22 cellular contexts compared by ENCODE assay signal in the genomic region with DNA sequence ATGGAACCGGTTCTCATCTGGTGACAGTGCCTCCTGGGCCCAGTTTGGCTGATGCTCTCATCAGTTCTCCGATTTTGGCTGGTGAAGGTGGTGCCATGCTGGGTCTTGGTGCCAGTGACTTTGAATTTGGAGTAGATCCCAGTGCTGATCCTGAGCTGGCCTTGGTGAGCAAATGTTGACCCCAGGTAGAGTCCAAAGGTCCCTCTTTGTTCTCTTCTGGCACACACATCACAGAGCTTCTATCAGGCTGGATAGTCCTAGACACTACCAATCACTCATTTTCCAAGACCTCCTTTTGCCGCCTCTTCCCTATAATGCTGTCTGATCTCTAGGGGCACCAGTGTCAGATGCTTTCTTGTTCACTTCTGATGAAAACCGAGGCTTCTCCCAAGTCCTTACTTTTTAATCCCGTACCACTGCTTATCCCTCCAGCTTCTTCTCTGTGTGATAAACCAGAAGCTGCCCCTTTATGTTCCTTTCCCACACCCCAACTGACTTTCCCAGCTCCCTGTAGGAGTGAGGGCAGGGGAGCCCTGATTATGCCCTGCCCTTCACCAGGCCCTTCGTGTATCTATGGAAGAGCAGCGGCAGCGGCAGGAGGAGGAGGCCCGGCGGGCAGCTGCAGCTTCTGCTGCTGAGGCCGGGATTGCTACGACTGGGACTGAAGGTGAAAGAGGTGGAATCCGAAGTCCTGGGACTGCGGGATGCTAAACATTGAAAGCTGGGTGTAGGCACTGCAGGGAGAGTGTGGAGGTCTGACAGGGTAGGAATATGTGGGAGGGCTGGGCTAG. TPM values are rescaled to one million over a fixed set of nuclear protein-coding genes. Genes with fewer than 3 reads are reported as not detected.
DNase-seq lines count a peak whose midpoint lies in the region; ATAC-seq lines count a peak whose summit lies in the region.
"Had no signal": no experiment of that assay in that cellular context is flagged by ENCODE, and none has a peak within 500 bp of the region (broad histone marks: within the 10 kb centered on the region; RNA-seq: fewer than 3 reads in every experiment).

No MANE protein-coding gene starts in this region.

- H3K4me1 Mint-ChIP-seq in activated naive CD4-positive, alpha-beta T cell treated with anti-CD3 and anti-CD28 coated beads, Interleukin-2, amount 50 U/mL, for 24 hours, result no peaks in the 10 kb centered on the region
- no peaks in the 10 kb centered on the region for H3K4me1 Mint-ChIP-seq in activated naive CD4-positive, alpha-beta T cell treated with anti-CD3 and anti-CD28 coated beads for 36 hours (ENCODE audit: low read depth)
- H3K4me1 Mint-ChIP-seq in T-helper 17 cell, result no peaks in the 10 kb centered on the region
- H3K4me1 Mint-ChIP-seq in memory B cell, result peaks cover 8% of the 10 kb centered on the region
- peaks cover 11 to 31% of the 10 kb centered on the region in 2 donors for H3K4me1 Mint-ChIP-seq in stimulated activated naive B cell treated with anti-CD40 and anti-IgM and Interleukin-4, amounts not matched to agents 10 μg/mL and 1 μg/mL and 100 μg/mL, for 72 hours
- H3K4me1 Mint-ChIP-seq: brain had no signal

- no peaks in the 10 kb centered on the region for H3K27me3 Mint-ChIP-seq in activated naive CD4-positive, alpha-beta T cell treated with anti-CD3 and anti-CD28 coated beads, Interleukin-2, amount 50 U/mL, for 24 hours
- no peaks in the 10 kb centered on the region for H3K27me3 Mint-ChIP-seq in activated naive CD4-positive, alpha-beta T cell treated with anti-CD3 and anti-CD28 coated beads for 36 hours (ENCODE audit: low read depth)
- H3K27me3 Mint-ChIP-seq in T-helper 17 cell (no peaks in the 10 kb centered on the region), memory B cell (no peaks in the 10 kb centered on the region)
- no peaks in the 10 kb centered on the region for H3K27me3 Mint-ChIP-seq in stimulated activated naive B cell treated with anti-CD40 and anti-IgM and Interleukin-4, amounts not matched to agents 10 μg/mL and 1 μg/mL and 100 μg/mL, for 72 hours
- H3K27me3 Mint-ChIP-seq: brain; natural killer cell treated with Interleukin-12 subunit alpha and Interleukin-12 subunit beta and Interleukin-15 and Interleukin-18, amount 100 ng/mL, for 72 hours had no signal

- peak overlapping the region; percentile 38 for H3K27ac Mint-ChIP-seq in activated naive CD4-positive, alpha-beta T cell treated with anti-CD3 and anti-CD28 coated beads, Interleukin-2, amount 50 U/mL, for 24 hours
- H3K27ac Mint-ChIP-seq in activated naive CD4-positive, alpha-beta T cell treated with anti-CD3 and anti-CD28 coated beads for 36 hours, result no peak overlapping the region
- H3K27ac Mint-ChIP-seq in T-helper 17 cell (peak overlapping the region; percentile 41), memory B cell (peak overlapping the region; percentile 65)
- peak overlapping the region; percentile 67 for H3K27ac Mint-ChIP-seq in stimulated activated naive B cell treated with anti-CD40 and anti-IgM and Interleukin-4, amounts not matched to agents 10 μg/mL and 1 μg/mL and 100 μg/mL, for 72 hours

- H3K9me3 Mint-ChIP-seq in activated naive CD4-positive, alpha-beta T cell treated with anti-CD3 and anti-CD28 coated beads, Interleukin-2, amount 50 U/mL, for 24 hours, result no peaks in the 10 kb centered on the region
- H3K9me3 Mint-ChIP-seq in activated naive CD4-positive, alpha-beta T cell treated with anti-CD3 and anti-CD28 coated beads for 36 hours, result no peaks in the 10 kb centered on the region
- H3K9me3 Mint-ChIP-seq in memory B cell, result no peaks in the 10 kb centered on the region
- H3K9me3 Mint-ChIP-seq in stimulated activated naive B cell treated with anti-CD40 and anti-IgM and Interleukin-4, amounts not matched to agents 10 μg/mL and 1 μg/mL and 100 μg/mL, for 72 hours, result no peaks in the 10 kb centered on the region
- H3K9me3 Mint-ChIP-seq: brain; natural killer cell treated with Interleukin-12 subunit alpha and Interleukin-12 subunit beta and Interleukin-15 and Interleukin-18, amount 100 ng/mL, for 72 hours had no signal

- DNase-seq in activated naive CD4-positive, alpha-beta T cell treated with anti-CD3 and anti-CD28 coated beads for 36 hours, result no peak
- DNase-seq in T-helper 17 cell (no peak), memory B cell (ENCODE audit: low spot score in 2 of 2) (no peak), RKO (ENCODE audit: low spot score) (no peak), HuH-7 (ENCODE audit: low spot score) (no peak)
- DNase-seq in stimulated activated naive B cell treated with anti-CD40 and anti-IgM and Interleukin-4, amounts not matched to agents 10 μg/mL and 1 μg/mL and 100 μg/mL, for 72 hours, result no peak
- DNase-seq in activated T-cell treated with anti-CD3 and anti-CD28 coated beads, Interleukin-2, amount 50 U/mL, for 48 hours, result no peak
- DNase-seq: activated CD4-positive, alpha-beta T cell treated with anti-CD3 and anti-CD28 coated beads for 48 hours; BE2C; heart left ventricle; left cardiac atrium; NCI-H1092 treated with DMSO at 0.1 percent for 48 hours; NCI-H187 treated with DMSO at 0.1 percent for 48 hours; NCI-H69; sigmoid colon; stimulated activated CD4-positive, alpha-beta T cell treated with anti-CD3 and anti-CD28 coated beads, Interleukin-15, amount 100 ng/mL, for 24 hours; trophoblast cell had no signal

- CTCF ChIA-PET in activated naive CD4-positive, alpha-beta T cell treated with anti-CD3 and anti-CD28 coated beads for 36 hours (lab: Charles Lee), result interaction anchor here (0.6 to 1.2 kb wide), 4 partner anchors 9 to 187 kb away, joined by 3 to 4 read pairs (median 3); no protein-coding TSS in a partner anchor

- no peaks in the 10 kb centered on the region for H3K9me3 ChIP-seq in T-helper 17 cell (ENCODE audit: control insufficient read depth, low read length, poor library complexity, severe bottlenecking)
- H3K9me3 ChIP-seq: A549, BE2C, heart left ventricle, sigmoid colon had no signal

- intact Hi-C loops in activated naive CD4-positive, alpha-beta T cell treated with anti-CD3 and anti-CD28 coated beads for 36 hours (cut with micrococcal nuclease), result no loop called here

- no peak for ATAC-seq in T-helper 17 cell
- no peak for ATAC-seq in memory B cell (ENCODE audit: low read depth)
- no peak for ATAC-seq in stimulated activated naive B cell treated with anti-CD40 and anti-IgM and Interleukin-4, amounts not matched to agents 10 μg/mL and 1 μg/mL and 100 μg/mL, for 72 hours (replicated peaks)
- ATAC-seq: A549; heart left ventricle; left cardiac atrium; natural killer cell treated with Interleukin-12 subunit alpha and Interleukin-12 subunit beta and Interleukin-15 and Interleukin-18, amount 100 ng/mL, for 72 hours; SK-N-SH treated with all-trans-retinoic acid at 6 μM for 48 hours had no signal

- H3K36me3 Mint-ChIP-seq in activated naive CD4-positive, alpha-beta T cell treated with anti-CD3 and anti-CD28 coated beads, Interleukin-2, amount 50 U/mL, for 24 hours, result peaks cover 10% of the 10 kb centered on the region
- peaks cover 29% of the 10 kb centered on the region for H3K36me3 Mint-ChIP-seq in activated naive CD4-positive, alpha-beta T cell treated with anti-CD3 and anti-CD28 coated beads for 36 hours (ENCODE audit: low read depth)
- H3K36me3 Mint-ChIP-seq in T-helper 17 cell (ENCODE audit: low read depth), result peaks cover 11% of the 10 kb centered on the region
- H3K36me3 Mint-ChIP-seq in memory B cell, result peaks cover 29% of the 10 kb centered on the region
- peaks cover 51 to 59% of the 10 kb centered on the region in 2 donors for H3K36me3 Mint-ChIP-seq in stimulated activated naive B cell treated with anti-CD40 and anti-IgM and Interleukin-4, amounts not matched to agents 10 μg/mL and 1 μg/mL and 100 μg/mL, for 72 hours

- H3K4me3 Mint-ChIP-seq in activated naive CD4-positive, alpha-beta T cell treated with anti-CD3 and anti-CD28 coated beads, Interleukin-2, amount 50 U/mL, for 24 hours, result no peak overlapping the region
- H3K4me3 Mint-ChIP-seq in activated naive CD4-positive, alpha-beta T cell treated with anti-CD3 and anti-CD28 coated beads for 36 hours, result no peak overlapping the region
- H3K4me3 Mint-ChIP-seq in T-helper 17 cell, result no peak overlapping the region
- H3K4me3 Mint-ChIP-seq in memory B cell, result no peak overlapping the region
- H3K4me3 Mint-ChIP-seq in stimulated activated naive B cell treated with anti-CD40 and anti-IgM and Interleukin-4, amounts not matched to agents 10 μg/mL and 1 μg/mL and 100 μg/mL, for 72 hours, result no peak overlapping the region
- H3K4me3 Mint-ChIP-seq: brain; natural killer cell treated with Interleukin-12 subunit alpha and Interleukin-12 subunit beta and Interleukin-15 and Interleukin-18, amount 100 ng/mL, for 72 hours had no signal

RNA-seq across cellular contexts. Expression of gene PSMD4, which starts 11.1 kb away (rescaled TPM):
- 100 to 1,000 TPM; 167 to 192 TPM for total RNA-seq in activated naive CD4-positive, alpha-beta T cell treated with anti-CD3 and anti-CD28 coated beads for 36 hours
- total RNA-seq in T-helper 17 cell, result 10 to 100 TPM; 78.4 to 86.0 TPM

RNA-seq across cellular contexts. Expression of gene ZNF687, which starts 16.5 kb away (rescaled TPM):
- 10 to 100 TPM; 20.9 to 22.0 TPM for total RNA-seq in activated naive CD4-positive, alpha-beta T cell treated with anti-CD3 and anti-CD28 coated beads for 36 hours
- total RNA-seq in T-helper 17 cell, result 10 to 100 TPM; 25.9 to 33.8 TPM
